2 cellular contexts compared by ENCODE assay signal in genomic region chr19:52923782-52924593, GRCh38.
TF ChIP-seq lines count a peak whose summit lies in the region.

No MANE protein-coding gene starts in this region.

TF ChIP-seq in HCT116, 20 proteins besides CTCF, POLR2A, EP300 and RAD21:
- TF ChIP-seq, protein P1, sequence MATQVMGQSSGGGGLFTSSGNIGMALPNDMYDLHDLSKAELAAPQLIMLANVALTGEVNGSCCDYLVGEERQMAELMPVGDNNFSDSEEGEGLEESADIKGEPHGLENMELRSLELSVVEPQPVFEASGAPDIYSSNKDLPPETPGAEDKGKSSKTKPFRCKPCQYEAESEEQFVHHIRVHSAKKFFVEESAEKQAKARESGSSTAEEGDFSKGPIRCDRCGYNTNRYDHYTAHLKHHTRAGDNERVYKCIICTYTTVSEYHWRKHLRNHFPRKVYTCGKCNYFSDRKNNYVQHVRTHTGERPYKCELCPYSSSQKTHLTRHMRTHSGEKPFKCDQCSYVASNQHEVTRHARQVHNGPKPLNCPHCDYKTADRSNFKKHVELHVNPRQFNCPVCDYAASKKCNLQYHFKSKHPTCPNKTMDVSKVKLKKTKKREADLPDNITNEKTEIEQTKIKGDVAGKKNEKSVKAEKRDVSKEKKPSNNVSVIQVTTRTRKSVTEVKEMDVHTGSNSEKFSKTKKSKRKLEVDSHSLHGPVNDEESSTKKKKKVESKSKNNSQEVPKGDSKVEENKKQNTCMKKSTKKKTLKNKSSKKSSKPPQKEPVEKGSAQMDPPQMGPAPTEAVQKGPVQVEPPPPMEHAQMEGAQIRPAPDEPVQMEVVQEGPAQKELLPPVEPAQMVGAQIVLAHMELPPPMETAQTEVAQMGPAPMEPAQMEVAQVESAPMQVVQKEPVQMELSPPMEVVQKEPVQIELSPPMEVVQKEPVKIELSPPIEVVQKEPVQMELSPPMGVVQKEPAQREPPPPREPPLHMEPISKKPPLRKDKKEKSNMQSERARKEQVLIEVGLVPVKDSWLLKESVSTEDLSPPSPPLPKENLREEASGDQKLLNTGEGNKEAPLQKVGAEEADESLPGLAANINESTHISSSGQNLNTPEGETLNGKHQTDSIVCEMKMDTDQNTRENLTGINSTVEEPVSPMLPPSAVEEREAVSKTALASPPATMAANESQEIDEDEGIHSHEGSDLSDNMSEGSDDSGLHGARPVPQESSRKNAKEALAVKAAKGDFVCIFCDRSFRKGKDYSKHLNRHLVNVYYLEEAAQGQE (IDR thresholded peaks at IDR 0.05; ENCODE audit: low read depth) = no peak
- TF ChIP-seq ZFX (IDR thresholded peaks at IDR 0.05) (no peak; the same call in 1 of the 2 replicates), EGR1 (IDR thresholded peaks at IDR 0.05; ENCODE audit: low read depth) (no peak), EZH2 (IDR thresholded peaks at IDR 0.05) (no peak), FOSL1 (IDR thresholded peaks at IDR 0.05; ENCODE audit: low read depth) (no peak), SP1 (IDR thresholded peaks at IDR 0.05; ENCODE audit: low read depth) (no peak), SRF (IDR thresholded peaks at IDR 0.05; ENCODE audit: low read depth) (no peak), ZNF274 (IDR thresholded peaks at IDR 0.05; ENCODE audit: low read depth, low read length) (no peak), TCF7L2 (IDR thresholded peaks at IDR 0.05; ENCODE audit: borderline replicate concordance, extremely low read depth, insufficient read depth, insufficient read length) (no peak), EZH2phosphoT487 (IDR thresholded peaks at IDR 0.05; ENCODE audit: borderline replicate concordance) (no peak), CBX3 (IDR thresholded peaks at IDR 0.05; ENCODE audit: low read depth) (no peak), POLR2AphosphoS5 (IDR thresholded peaks at IDR 0.05; ENCODE audit: low read depth, low read length) (no peak), ELF1 (IDR thresholded peaks at IDR 0.05; ENCODE audit: borderline replicate concordance, low read depth) (no peak)
- TF ChIP-seq, protein P2, sequence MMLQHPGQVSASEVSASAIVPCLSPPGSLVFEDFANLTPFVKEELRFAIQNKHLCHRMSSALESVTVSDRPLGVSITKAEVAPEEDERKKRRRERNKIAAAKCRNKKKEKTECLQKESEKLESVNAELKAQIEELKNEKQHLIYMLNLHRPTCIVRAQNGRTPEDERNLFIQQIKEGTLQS (IDR thresholded peaks at IDR 0.05) = no peak
- TF ChIP-seq, protein P3, sequence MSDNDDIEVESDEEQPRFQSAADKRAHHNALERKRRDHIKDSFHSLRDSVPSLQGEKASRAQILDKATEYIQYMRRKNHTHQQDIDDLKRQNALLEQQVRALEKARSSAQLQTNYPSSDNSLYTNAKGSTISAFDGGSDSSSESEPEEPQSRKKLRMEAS (IDR thresholded peaks at IDR 0.05) = no peak
- TF ChIP-seq, protein P4, sequence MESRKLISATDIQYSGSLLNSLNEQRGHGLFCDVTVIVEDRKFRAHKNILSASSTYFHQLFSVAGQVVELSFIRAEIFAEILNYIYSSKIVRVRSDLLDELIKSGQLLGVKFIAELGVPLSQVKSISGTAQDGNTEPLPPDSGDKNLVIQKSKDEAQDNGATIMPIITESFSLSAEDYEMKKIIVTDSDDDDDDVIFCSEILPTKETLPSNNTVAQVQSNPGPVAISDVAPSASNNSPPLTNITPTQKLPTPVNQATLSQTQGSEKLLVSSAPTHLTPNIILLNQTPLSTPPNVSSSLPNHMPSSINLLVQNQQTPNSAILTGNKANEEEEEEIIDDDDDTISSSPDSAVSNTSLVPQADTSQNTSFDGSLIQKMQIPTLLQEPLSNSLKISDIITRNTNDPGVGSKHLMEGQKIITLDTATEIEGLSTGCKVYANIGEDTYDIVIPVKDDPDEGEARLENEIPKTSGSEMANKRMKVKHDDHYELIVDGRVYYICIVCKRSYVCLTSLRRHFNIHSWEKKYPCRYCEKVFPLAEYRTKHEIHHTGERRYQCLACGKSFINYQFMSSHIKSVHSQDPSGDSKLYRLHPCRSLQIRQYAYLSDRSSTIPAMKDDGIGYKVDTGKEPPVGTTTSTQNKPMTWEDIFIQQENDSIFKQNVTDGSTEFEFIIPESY (IDR thresholded peaks at IDR 0.05; ENCODE audit: extremely low read depth, insufficient replicate concordance, low read length) = no peak

TF ChIP-seq in WTC11, 78 proteins besides CTCF, POLR2A, EP300 and RAD21 (continued from another document):
- TF ChIP-seq MYBL2 (CRISPR knock-in tag; IDR thresholded peaks at IDR 0.05) (no peak), ZNF317 (CRISPR knock-in tag; IDR thresholded peaks at IDR 0.05; ENCODE audit: borderline replicate concordance, low read depth) (no peak), MXD4 (CRISPR knock-in tag; IDR thresholded peaks at IDR 0.05; ENCODE audit: borderline replicate concordance) (no peak)
